Comparison of ENCODE assay signal across 1 cellular context in the genomic region with DNA sequence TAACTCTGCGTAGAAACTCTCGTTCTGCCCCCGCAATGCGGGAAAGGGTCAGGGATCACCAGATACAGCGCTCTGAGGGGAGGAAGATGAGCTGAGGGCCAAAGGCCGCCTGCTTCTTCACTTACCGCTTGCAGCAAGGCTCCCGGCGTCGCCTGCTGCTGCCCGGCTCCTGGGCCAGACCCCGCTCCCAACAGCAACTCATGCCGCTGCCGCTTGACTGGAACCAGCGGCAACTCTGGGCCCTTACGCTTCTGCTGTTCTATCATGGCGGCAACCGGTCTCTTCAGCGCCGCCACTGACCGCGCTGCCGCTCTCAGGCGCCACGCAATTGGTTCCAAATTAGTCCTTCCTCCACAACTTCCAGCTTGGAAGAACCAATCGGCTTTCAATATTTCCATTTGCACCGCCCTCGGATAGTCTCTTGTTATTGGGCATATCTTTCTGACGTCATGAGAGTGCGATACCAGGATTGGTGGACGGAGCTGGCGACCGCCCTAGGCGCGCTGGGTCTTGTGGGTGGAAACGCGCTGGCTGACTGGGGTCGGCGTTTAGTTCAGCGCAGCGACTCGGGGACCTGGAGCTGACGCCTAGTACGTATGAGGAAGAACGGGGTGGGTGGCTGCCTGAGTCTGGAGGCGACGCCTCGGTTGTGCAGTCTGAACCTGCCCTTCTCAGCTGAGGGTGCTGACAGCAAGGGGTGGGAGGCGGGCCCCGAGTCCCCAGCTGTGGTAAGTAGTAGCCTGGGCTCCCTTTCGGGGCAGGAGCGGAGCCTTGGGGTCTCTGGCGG.
TF ChIP-seq lines count a peak whose summit lies in the region.

A gene (minus strand): TSS at position 303 of the 787 bp plus-strand sequence. CDS start 37 bp downstream, at position 266.
A gene with protein sequence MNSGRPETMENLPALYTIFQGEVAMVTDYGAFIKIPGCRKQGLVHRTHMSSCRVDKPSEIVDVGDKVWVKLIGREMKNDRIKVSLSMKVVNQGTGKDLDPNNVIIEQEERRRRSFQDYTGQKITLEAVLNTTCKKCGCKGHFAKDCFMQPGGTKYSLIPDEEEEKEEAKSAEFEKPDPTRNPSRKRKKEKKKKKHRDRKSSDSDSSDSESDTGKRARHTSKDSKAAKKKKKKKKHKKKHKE (plus strand): TSS at position 547 of the 787 bp plus-strand sequence. CDS start 13,067 bp downstream, outside the sequence.

TF ChIP-seq in HepG2, 621 proteins besides CTCF, POLR2A, EP300 and RAD21 (continued from another document and continues in another):
- TF ChIP-seq, protein P1, sequence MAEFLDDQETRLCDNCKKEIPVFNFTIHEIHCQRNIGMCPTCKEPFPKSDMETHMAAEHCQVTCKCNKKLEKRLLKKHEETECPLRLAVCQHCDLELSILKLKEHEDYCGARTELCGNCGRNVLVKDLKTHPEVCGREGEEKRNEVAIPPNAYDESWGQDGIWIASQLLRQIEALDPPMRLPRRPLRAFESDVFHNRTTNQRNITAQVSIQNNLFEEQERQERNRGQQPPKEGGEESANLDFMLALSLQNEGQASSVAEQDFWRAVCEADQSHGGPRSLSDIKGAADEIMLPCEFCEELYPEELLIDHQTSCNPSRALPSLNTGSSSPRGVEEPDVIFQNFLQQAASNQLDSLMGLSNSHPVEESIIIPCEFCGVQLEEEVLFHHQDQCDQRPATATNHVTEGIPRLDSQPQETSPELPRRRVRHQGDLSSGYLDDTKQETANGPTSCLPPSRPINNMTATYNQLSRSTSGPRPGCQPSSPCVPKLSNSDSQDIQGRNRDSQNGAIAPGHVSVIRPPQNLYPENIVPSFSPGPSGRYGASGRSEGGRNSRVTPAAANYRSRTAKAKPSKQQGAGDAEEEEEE (CRISPR knock-in tag; IDR thresholded peaks at IDR 0.05; ENCODE audit: borderline replicate concordance): no peak
- no peak for TF ChIP-seq TCF7 (IDR thresholded peaks at IDR 0.05; ENCODE audit: low read depth)
- TF ChIP-seq SAFB2 (CRISPR knock-in tag; IDR thresholded peaks at IDR 0.05; ENCODE audit: borderline replicate concordance, low read depth): peak; percentile 56; the same call in 1 of the 2 replicates
- no peak; the same call in 1 of the 2 replicates for TF ChIP-seq NFKBIZ (CRISPR knock-in tag; IDR thresholded peaks at IDR 0.05)
- TF ChIP-seq, protein P2, sequence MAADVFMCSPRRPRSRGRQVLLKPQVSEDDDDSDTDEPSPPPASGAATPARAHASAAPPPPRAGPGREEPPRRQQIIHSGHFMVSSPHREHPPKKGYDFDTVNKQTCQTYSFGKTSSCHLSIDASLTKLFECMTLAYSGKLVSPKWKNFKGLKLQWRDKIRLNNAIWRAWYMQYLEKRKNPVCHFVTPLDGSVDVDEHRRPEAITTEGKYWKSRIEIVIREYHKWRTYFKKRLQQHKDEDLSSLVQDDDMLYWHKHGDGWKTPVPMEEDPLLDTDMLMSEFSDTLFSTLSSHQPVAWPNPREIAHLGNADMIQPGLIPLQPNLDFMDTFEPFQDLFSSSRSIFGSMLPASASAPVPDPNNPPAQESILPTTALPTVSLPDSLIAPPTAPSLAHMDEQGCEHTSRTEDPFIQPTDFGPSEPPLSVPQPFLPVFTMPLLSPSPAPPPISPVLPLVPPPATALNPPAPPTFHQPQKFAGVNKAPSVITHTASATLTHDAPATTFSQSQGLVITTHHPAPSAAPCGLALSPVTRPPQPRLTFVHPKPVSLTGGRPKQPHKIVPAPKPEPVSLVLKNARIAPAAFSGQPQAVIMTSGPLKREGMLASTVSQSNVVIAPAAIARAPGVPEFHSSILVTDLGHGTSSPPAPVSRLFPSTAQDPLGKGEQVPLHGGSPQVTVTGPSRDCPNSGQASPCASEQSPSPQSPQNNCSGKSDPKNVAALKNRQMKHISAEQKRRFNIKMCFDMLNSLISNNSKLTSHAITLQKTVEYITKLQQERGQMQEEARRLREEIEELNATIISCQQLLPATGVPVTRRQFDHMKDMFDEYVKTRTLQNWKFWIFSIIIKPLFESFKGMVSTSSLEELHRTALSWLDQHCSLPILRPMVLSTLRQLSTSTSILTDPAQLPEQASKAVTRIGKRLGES (CRISPR knock-in tag; IDR thresholded peaks at IDR 0.05; ENCODE audit: borderline replicate concordance): no peak
- TF ChIP-seq ISX (CRISPR knock-in tag; conservative IDR thresholded peaks at IDR 0.05): no peak
- TF ChIP-seq, protein P3, sequence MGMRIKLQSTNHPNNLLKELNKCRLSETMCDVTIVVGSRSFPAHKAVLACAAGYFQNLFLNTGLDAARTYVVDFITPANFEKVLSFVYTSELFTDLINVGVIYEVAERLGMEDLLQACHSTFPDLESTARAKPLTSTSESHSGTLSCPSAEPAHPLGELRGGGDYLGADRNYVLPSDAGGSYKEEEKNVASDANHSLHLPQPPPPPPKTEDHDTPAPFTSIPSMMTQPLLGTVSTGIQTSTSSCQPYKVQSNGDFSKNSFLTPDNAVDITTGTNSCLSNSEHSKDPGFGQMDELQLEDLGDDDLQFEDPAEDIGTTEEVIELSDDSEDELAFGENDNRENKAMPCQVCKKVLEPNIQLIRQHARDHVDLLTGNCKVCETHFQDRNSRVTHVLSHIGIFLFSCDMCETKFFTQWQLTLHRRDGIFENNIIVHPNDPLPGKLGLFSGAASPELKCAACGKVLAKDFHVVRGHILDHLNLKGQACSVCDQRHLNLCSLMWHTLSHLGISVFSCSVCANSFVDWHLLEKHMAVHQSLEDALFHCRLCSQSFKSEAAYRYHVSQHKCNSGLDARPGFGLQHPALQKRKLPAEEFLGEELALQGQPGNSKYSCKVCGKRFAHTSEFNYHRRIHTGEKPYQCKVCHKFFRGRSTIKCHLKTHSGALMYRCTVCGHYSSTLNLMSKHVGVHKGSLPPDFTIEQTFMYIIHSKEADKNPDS (CRISPR knock-in tag; IDR thresholded peaks at IDR 0.05): no peak
- TF ChIP-seq, protein P4, sequence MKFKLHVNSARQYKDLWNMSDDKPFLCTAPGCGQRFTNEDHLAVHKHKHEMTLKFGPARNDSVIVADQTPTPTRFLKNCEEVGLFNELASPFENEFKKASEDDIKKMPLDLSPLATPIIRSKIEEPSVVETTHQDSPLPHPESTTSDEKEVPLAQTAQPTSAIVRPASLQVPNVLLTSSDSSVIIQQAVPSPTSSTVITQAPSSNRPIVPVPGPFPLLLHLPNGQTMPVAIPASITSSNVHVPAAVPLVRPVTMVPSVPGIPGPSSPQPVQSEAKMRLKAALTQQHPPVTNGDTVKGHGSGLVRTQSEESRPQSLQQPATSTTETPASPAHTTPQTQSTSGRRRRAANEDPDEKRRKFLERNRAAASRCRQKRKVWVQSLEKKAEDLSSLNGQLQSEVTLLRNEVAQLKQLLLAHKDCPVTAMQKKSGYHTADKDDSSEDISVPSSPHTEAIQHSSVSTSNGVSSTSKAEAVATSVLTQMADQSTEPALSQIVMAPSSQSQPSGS (CRISPR knock-in tag; IDR thresholded peaks at IDR 0.05): no peak; the same call in 1 of the 2 replicates
- TF ChIP-seq, protein P5, sequence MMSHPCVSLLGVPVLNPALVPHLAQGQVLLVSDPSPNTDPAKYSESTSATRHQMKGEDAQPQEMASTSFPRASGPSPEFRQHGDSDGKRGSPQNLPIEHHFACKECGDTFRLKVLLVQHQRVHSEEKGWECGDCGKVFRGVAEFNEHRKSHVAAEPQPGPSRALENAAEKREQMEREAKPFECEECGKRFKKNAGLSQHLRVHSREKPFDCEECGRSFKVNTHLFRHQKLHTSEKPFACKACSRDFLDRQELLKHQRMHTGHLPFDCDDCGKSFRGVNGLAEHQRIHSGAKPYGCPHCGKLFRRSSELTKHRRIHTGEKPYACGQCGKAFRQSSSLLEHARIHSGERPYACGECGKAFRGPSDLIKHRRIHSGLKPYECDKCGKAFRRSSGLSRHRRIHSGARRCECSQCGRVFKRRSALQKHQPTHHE (CRISPR knock-in tag; IDR thresholded peaks at IDR 0.05; ENCODE audit: borderline replicate concordance): no peak
- TF ChIP-seq ZNF570 (CRISPR knock-in tag; IDR thresholded peaks at IDR 0.05; ENCODE audit: borderline replicate concordance): no peak
- TF ChIP-seq SNAI1 (CRISPR knock-in tag; IDR thresholded peaks at IDR 0.05; ENCODE audit: borderline replicate concordance): no peak
- TF ChIP-seq AKAP8 (CRISPR knock-in tag; IDR thresholded peaks at IDR 0.05): 0 out of 2 replicates have a peak, but pooled peaks have one; percentile 41
- TF ChIP-seq RXRA (CRISPR knock-in tag; IDR thresholded peaks at IDR 0.05): no peak; the same call in 1 of the 2 replicates
- no peak for TF ChIP-seq TCF7L2 (IDR thresholded peaks at IDR 0.05; ENCODE audit: low read depth, low read length)
- TF ChIP-seq, protein P6, sequence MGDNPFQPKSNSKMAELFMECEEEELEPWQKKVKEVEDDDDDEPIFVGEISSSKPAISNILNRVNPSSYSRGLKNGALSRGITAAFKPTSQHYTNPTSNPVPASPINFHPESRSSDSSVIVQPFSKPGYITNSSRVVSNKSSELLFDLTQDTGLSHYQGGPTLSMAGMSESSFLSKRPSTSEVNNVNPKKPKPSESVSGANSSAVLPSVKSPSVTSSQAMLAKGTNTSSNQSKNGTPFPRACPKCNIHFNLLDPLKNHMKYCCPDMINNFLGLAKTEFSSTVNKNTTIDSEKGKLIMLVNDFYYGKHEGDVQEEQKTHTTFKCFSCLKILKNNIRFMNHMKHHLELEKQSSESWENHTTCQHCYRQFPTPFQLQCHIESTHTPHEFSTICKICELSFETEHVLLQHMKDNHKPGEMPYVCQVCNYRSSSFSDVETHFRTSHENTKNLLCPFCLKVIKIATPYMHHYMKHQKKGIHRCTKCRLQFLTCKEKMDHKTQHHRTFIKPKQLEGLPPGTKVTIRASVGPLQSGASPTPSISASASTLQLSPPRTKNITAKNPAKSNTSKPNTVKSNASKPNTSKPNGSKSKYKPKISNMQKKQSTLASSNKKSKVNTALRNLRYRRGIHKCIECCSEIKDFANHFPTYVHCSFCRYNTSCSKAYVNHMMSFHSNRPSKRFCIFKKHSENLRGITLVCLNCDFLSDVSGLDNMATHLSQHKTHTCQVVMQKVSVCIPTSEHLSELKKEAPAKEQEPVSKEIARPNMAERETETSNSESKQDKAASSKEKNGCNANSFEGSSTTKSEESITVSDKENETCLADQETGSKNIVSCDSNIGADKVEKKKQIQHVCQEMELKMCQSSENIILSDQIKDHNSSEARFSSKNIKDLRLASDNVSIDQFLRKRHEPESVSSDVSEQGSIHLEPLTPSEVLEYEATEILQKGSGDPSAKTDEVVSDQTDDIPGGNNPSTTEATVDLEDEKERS (CRISPR knock-in tag; IDR thresholded peaks at IDR 0.05): peak; percentile 70; the same call in 1 of the 2 replicates
- TF ChIP-seq KLF11 (CRISPR knock-in tag; IDR thresholded peaks at IDR 0.05): no peak
- no peak for TF ChIP-seq MED13 (CRISPR knock-in tag; IDR thresholded peaks at IDR 0.05)
- peak; percentile 27; the same call in 1 of the 2 replicates for TF ChIP-seq FOXC1 (CRISPR knock-in tag; IDR thresholded peaks at IDR 0.05; ENCODE audit: borderline replicate concordance)
- TF ChIP-seq ATF7 (IDR thresholded peaks at IDR 0.05): peak; percentile 96
- no peak for TF ChIP-seq ATF7 (CRISPR knock-in tag; IDR thresholded peaks at IDR 0.05)
- TF ChIP-seq, protein P7, sequence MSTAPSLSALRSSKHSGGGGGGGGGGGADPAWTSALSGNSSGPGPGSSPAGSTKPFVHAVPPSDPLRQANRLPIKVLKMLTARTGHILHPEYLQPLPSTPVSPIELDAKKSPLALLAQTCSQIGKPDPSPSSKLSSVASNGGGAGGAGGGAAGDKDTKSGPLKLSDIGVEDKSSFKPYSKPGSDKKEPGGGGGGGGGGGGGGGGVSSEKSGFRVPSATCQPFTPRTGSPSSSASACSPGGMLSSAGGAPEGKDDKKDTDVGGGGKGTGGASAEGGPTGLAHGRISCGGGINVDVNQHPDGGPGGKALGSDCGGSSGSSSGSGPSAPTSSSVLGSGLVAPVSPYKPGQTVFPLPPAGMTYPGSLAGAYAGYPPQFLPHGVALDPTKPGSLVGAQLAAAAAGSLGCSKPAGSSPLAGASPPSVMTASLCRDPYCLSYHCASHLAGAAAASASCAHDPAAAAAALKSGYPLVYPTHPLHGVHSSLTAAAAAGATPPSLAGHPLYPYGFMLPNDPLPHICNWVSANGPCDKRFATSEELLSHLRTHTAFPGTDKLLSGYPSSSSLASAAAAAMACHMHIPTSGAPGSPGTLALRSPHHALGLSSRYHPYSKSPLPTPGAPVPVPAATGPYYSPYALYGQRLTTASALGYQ (CRISPR knock-in tag; IDR thresholded peaks at IDR 0.05): no peak
- TF ChIP-seq IKZF4 (CRISPR knock-in tag; IDR thresholded peaks at IDR 0.05; ENCODE audit: borderline replicate concordance, low read depth, not compliant biosample characterization): peak; percentile 40
- TF ChIP-seq, protein P8, sequence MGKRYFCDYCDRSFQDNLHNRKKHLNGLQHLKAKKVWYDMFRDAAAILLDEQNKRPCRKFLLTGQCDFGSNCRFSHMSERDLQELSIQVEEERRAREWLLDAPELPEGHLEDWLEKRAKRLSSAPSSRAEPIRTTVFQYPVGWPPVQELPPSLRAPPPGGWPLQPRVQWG (CRISPR knock-in tag; IDR thresholded peaks at IDR 0.05; ENCODE audit: borderline replicate concordance, low read depth): no peak
- TF ChIP-seq NAIF1 (CRISPR knock-in tag; IDR thresholded peaks at IDR 0.05; ENCODE audit: borderline replicate concordance): no peak
- TF ChIP-seq, protein P9, sequence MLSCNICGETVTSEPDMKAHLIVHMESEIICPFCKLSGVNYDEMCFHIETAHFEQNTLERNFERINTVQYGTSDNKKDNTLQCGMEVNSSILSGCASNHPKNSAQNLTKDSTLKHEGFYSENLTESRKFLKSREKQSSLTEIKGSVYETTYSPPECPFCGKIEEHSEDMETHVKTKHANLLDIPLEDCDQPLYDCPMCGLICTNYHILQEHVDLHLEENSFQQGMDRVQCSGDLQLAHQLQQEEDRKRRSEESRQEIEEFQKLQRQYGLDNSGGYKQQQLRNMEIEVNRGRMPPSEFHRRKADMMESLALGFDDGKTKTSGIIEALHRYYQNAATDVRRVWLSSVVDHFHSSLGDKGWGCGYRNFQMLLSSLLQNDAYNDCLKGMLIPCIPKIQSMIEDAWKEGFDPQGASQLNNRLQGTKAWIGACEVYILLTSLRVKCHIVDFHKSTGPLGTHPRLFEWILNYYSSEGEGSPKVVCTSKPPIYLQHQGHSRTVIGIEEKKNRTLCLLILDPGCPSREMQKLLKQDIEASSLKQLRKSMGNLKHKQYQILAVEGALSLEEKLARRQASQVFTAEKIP (CRISPR knock-in tag; IDR thresholded peaks at IDR 0.05; ENCODE audit: borderline replicate concordance): no peak
- TF ChIP-seq RFX5 (IDR thresholded peaks at IDR 0.05; ENCODE audit: low read depth, low read length): peak; percentile 91
- TF ChIP-seq PHF5A (CRISPR knock-in tag; IDR thresholded peaks at IDR 0.05; ENCODE audit: low read depth, unreplicated experiment): no peak
- no peak for TF ChIP-seq ZNF30 (CRISPR knock-in tag; IDR thresholded peaks at IDR 0.05)
- no peak for TF ChIP-seq SNRNP70 (IDR thresholded peaks at IDR 0.05; ENCODE audit: low read depth, low read length)
- no peak for TF ChIP-seq EED (CRISPR knock-in tag; IDR thresholded peaks at IDR 0.05)
- TF ChIP-seq MAF1 (CRISPR knock-in tag; IDR thresholded peaks at IDR 0.05; ENCODE audit: borderline replicate concordance): peak; percentile 56; the same call in 1 of the 2 replicates
- 0 out of 2 replicates have a peak, but pooled peaks have one; percentile 15 for TF ChIP-seq ZNF441 (CRISPR knock-in tag; IDR thresholded peaks at IDR 0.05; ENCODE audit: borderline replicate concordance)
- TF ChIP-seq ZIK1 (CRISPR knock-in tag; IDR thresholded peaks at IDR 0.05; ENCODE audit: borderline replicate concordance, low read depth): no peak; the same call in 1 of the 2 replicates
- peak; percentile 25; the same call in 1 of the 2 replicates for TF ChIP-seq PITX1 (CRISPR knock-in tag; IDR thresholded peaks at IDR 0.05)
- TF ChIP-seq GATAD2A (CRISPR knock-in tag; IDR thresholded peaks at IDR 0.05): no peak
- TF ChIP-seq SRF (IDR thresholded peaks at IDR 0.05; ENCODE audit: low read depth, low read length): peak; percentile 19; the same call in 1 of the 2 replicates
